ENCODE assay signal across 8 cellular contexts in genomic region chr15:90994059-90994416, GRCh38. TPM values are rescaled to one million over a fixed set of nuclear protein-coding genes. Genes with fewer than 3 reads are reported as not detected.
DNase-seq lines count a peak whose midpoint lies in the region; ATAC-seq, FAIRE-seq and TF ChIP-seq lines count a peak whose summit lies in the region.

No MANE protein-coding gene starts in this region.

- H3K36me3 Mint-ChIP-seq in H9 (ENCODE audit: insufficient read depth in 1 of 3, low read depth in 3 of 3) (peaks cover 7 to 27% (median 24%) of the 10 kb centered on the region in 3 experiments; a peak in 6 of 7 replicates), mesothelial cell of epicardium (peaks cover 13% of the 10 kb centered on the region)

- H2BK5ac ChIP-seq in H9 (ENCODE audit: insufficient read length, low read length) = no peak overlapping the region

- H4K20me1 ChIP-seq in H9 (ENCODE audit: control insufficient read depth, insufficient read depth, insufficient read length) = no peaks in the 10 kb centered on the region

- no peaks in the 10 kb centered on the region for H3K4me1 ChIP-seq in H9 (ENCODE audit: insufficient read depth, low read length)
- no peaks in the 10 kb centered on the region for H3K4me1 ChIP-seq in aorta (ENCODE audit: control insufficient read depth in 1 of 2, insufficient read depth in 2 of 2, low read length in 2 of 2)

- H2AK5ac ChIP-seq in H9 (ENCODE audit: insufficient read length, low read length) = no peak overlapping the region

- no peak overlapping the region for H2AFZ ChIP-seq in H9 (ENCODE audit: low read length)

- H3K23ac ChIP-seq in H9 (ENCODE audit: insufficient read length, low read depth, low read length) = no peak overlapping the region

- no peak for TF ChIP-seq CTCF in H9 (conservative IDR thresholded peaks at IDR 0.05)
- TF ChIP-seq CTCF in mesothelial cell of epicardium (IDR thresholded peaks at IDR 0.05; ENCODE audit: unreplicated experiment) = no peak

- H3K27me3 Mint-ChIP-seq in H9 (ENCODE audit: low read depth) (peaks cover 3% of the 10 kb centered on the region; the same call in 1 of the 2 replicates), mesothelial cell of epicardium (ENCODE audit: low read depth) (no peaks in the 10 kb centered on the region)

- no peak overlapping the region for H2BK20ac ChIP-seq in H9 (ENCODE audit: low read depth, low read length, poor library complexity, severe bottlenecking)

- no peak overlapping the region for H3K4ac ChIP-seq in H9 (ENCODE audit: low read depth, low read length)

- peaks cover 3% of the 10 kb centered on the region for H3K23me2 ChIP-seq in H9 (ENCODE audit: insufficient read length, low read depth, low read length, poor library complexity, severe bottlenecking)

- peak overlapping the region; percentile 95 to 100 (median 99) for H3K27ac Mint-ChIP-seq in H9
- peak overlapping the region; percentile 100 for H3K27ac Mint-ChIP-seq in mesothelial cell of epicardium

- H2BK15ac ChIP-seq in H9 (ENCODE audit: low read depth, low read length) = no peak overlapping the region

- H3K4me3 Mint-ChIP-seq in H9 (peak overlapping the region; percentile 99 to 100), mesothelial cell of epicardium (peak overlapping the region; percentile 100)

- no peak overlapping the region for H3K56ac ChIP-seq in H9 (ENCODE audit: insufficient read length, low read depth, low read length)

- H4K8ac ChIP-seq in H9 (replicated peaks; ENCODE audit: insufficient read length, low read depth, low read length) = no peak overlapping the region

- no peak overlapping the region for H4K5ac ChIP-seq in H9 (ENCODE audit: insufficient read length, low read depth, low read length)

- no CpG with 5 or more reads among the region's 50 CpGs for WGBS in H9 (ENCODE audit: extremely low coverage, insufficient read length, low lambda C conversion rate)
- WGBS in aorta, 2 donors = 0 to 1% methylated on average over 25 to 50 of the region's 50 CpGs

- H3K79me1 ChIP-seq in H9 (ENCODE audit: insufficient read depth, low read depth, low read length, poor library complexity, severe bottlenecking) = peaks cover 3% of the 10 kb centered on the region

- no peak overlapping the region for H3T11ph ChIP-seq in H9 (ENCODE audit: low read length)

- H3K14ac ChIP-seq in H9 (ENCODE audit: insufficient read depth, low read length) = peak overlapping the region; percentile 92

- no peak overlapping the region for H2BK12ac ChIP-seq in H9 (ENCODE audit: insufficient read length, low read depth, low read length)

- H3K27me3 ChIP-seq in H9 (ENCODE audit: insufficient read depth, low read length) = no peaks in the 10 kb centered on the region
- H3K27me3 ChIP-seq in aorta (ENCODE audit: control insufficient read depth in 1 of 2, insufficient read depth in 2 of 2, low read length in 1 of 2) = no peaks in the 10 kb centered on the region

- H3K9ac ChIP-seq in H9 (ENCODE audit: extremely low read depth, insufficient read length, low read length) = peak overlapping the region; percentile 84

- DNase-seq in DMS 273 (lab: John Stamatoyannopoulos, UW; ENCODE audit: unreplicated experiment) (peak; percentile 54), DMS 273 treated with DMSO at 0.1 percent for 48 hours (lab: John Stamatoyannopoulos, UW) (no peak), H9 (no peak), NCI-H69 (lab: John Stamatoyannopoulos, UW) (peak; percentile 46), mesothelial cell of epicardium (ENCODE audit: low spot score in 2 of 2, unreplicated experiment in 2 of 2) (peak in 1 of 2 experiments; percentile 23), aorta (no peak), GM12891 (ENCODE audit: insufficient read length, low spot score) (no peak)

- intact Hi-C loops in aorta (cut with DNase I) = loop anchor here (2.0 to 5.0 kb wide), 2 partner anchors 37 kb away; no protein-coding TSS in a partner anchor

- peaks cover 16 to 26% of the 10 kb centered on the region in 2 experiments for H3K4me1 Mint-ChIP-seq in H9
- H3K4me1 Mint-ChIP-seq in mesothelial cell of epicardium = peaks cover 17% of the 10 kb centered on the region

- peaks cover 0 to 7% of the 10 kb centered on the region in 2 donors for H3K36me3 ChIP-seq in aorta (ENCODE audit: control insufficient read depth in 1 of 2, insufficient read depth in 2 of 2, low read length in 1 of 2)

- peaks cover 32% of the 10 kb centered on the region; the same call in 1 of the 2 replicates for H3K79me2 ChIP-seq in H9 (ENCODE audit: insufficient read depth, low read length)

- no peak overlapping the region for H2BK120ac ChIP-seq in H9 (ENCODE audit: low read depth, low read length, poor library complexity, severe bottlenecking)

- peak overlapping the region; percentile 88 for H3K4me2 ChIP-seq in H9 (ENCODE audit: insufficient read depth, insufficient read length, low read length)

- peak; percentile 60 for ATAC-seq in aorta (ENCODE audit: low FRiP score)

- H3K18ac ChIP-seq in H9 (ENCODE audit: insufficient read length, low read depth, low read length) = peak overlapping the region; percentile 85

- peak overlapping the region; percentile 50 to 63 for H3K4me3 ChIP-seq in aorta (ENCODE audit: low read length in 2 of 2)

- H4K91ac ChIP-seq in H9 (ENCODE audit: insufficient read length, low read depth, low read length) = no peak overlapping the region

- H3K9me3 Mint-ChIP-seq in H9 (peaks cover 0 to 2% of the 10 kb centered on the region in 2 experiments; a peak in 2 of 5 replicates), mesothelial cell of epicardium (no peaks in the 10 kb centered on the region)

- FAIRE-seq in GM12891 (lab: Jason Lieb, UNC) = no peak

- H3K9me3 ChIP-seq in H9 (ENCODE audit: control insufficient read depth, low read depth, low read length) (no peaks in the 10 kb centered on the region), aorta (ENCODE audit: control insufficient read depth, low read length) (no peaks in the 10 kb centered on the region)

- H3K27ac ChIP-seq in H9 (ENCODE audit: insufficient read length, low read depth, low read length) = no peak overlapping the region
- H3K27ac ChIP-seq in cingulate gyrus (ENCODE audit: low read depth, low read length) = peak overlapping the region; percentile 4
- peak overlapping the region; percentile 36 to 62 for H3K27ac ChIP-seq in aorta (ENCODE audit: low read depth in 1 of 2, low read length in 2 of 2)

- TF ChIP-seq POLR2A in GM12891 (IDR thresholded peaks at IDR 0.05; ENCODE audit: low read depth, low read length) = no peak

TF ChIP-seq in GM12891, 5 proteins besides CTCF, POLR2A, EP300 and RAD21:
- TF ChIP-seq SPI1 (IDR thresholded peaks at IDR 0.05; ENCODE audit: low read depth, low read length) (no peak), TAF1 (IDR thresholded peaks at IDR 0.05; ENCODE audit: low read depth, low read length) (no peak), POLR2AphosphoS5 (IDR thresholded peaks at IDR 0.05; ENCODE audit: low read depth, low read length) (no peak), POU2F2 (IDR thresholded peaks at IDR 0.05; ENCODE audit: low read depth, low read length) (no peak), PAX5 (IDR thresholded peaks at IDR 0.05; ENCODE audit: insufficient read depth, low read length, severe bottlenecking) (no peak)

RNA-seq across cellular contexts. Expression of gene PRC1, which starts 0.3 kb away (rescaled TPM):
- total RNA-seq in H9 (2021) (70.5 and 75.7 TPM in 2 replicates), mesothelial cell of epicardium (51.7 to 59.1 TPM (median 56.9 TPM) in 3 replicates), aorta (1 to 10 TPM; 7.7 to 8.1 TPM)
- polyA plus RNA-seq in aorta = 1 to 10 TPM; 3.5 to 6.0 TPM
- polyA plus RNA-seq in GM12891 (2012; ENCODE audit: low read depth, missing spikeins) = 65.0 TPM

RNA-seq across cellular contexts. Expression of gene VPS33B, which starts 28.4 kb away (rescaled TPM):
- total RNA-seq in H9 (2021) = 16.3 and 21.1 TPM in 2 replicates
- 21.7 to 26.2 TPM (median 25.2 TPM) in 3 replicates for total RNA-seq in mesothelial cell of epicardium
- 10 to 100 TPM; 13.4 to 14.3 TPM for total RNA-seq in aorta
- polyA plus RNA-seq in aorta = 10 to 100 TPM in 1 of 2 donors, 1 to 10 TPM in 1; 4.8 to 14.8 TPM
- polyA plus RNA-seq in GM12891 (2012; ENCODE audit: low read depth, missing spikeins) = 24.0 TPM

RNA-seq across cellular contexts. Expression of gene RCCD1, which starts 39.4 kb away (rescaled TPM):
- total RNA-seq in H9 (2021) = 20.6 and 22.8 TPM in 2 replicates
- total RNA-seq in mesothelial cell of epicardium = 18.6 to 21.5 TPM (median 20.2 TPM) in 3 replicates
- 10 to 100 TPM in 1 of 2 donors, 1 to 10 TPM in 1; 5.9 to 12.3 TPM for total RNA-seq in aorta
- polyA plus RNA-seq in aorta = 1 to 10 TPM; 3.9 to 8.2 TPM
- 11.4 TPM for polyA plus RNA-seq in GM12891 (2012; ENCODE audit: low read depth, missing spikeins)

RNA-seq across cellular contexts. Expression of gene UNC45A, which starts 59.0 kb away (rescaled TPM):
- 84.3 and 84.6 TPM in 2 replicates for total RNA-seq in H9 (2021)
- total RNA-seq in mesothelial cell of epicardium = 75.8 to 79.7 TPM (median 79.3 TPM) in 3 replicates
- 10 to 100 TPM; 65.5 to 90.1 TPM for total RNA-seq in aorta
- polyA plus RNA-seq in aorta = 10 to 100 TPM; 34.6 to 96.7 TPM
- 29.4 TPM for polyA plus RNA-seq in GM12891 (2012; ENCODE audit: low read depth, missing spikeins)

Comparison
In these comparisons a context has a peak if more than half of its experiments do, and no peak if none do; other contexts are left out.
1. DNase-seq: peak in DMS 273 (single experiment) and NCI-H69 (single experiment); none in DMS 273 treated with DMSO at 0.1 percent for 48 hours (single experiment), H9 (single experiment), aorta (0 of 2) and GM12891 (single experiment).